Comparison of ENCODE assay signal across 8 cellular contexts in genomic region chr17:7843536-7844291, GRCh38. TPM values are rescaled to one million over a fixed set of nuclear protein-coding genes. Genes with fewer than 3 reads are reported as not detected.
DNase-seq lines count a peak whose midpoint lies in the region; ATAC-seq, FAIRE-seq and TF ChIP-seq lines count a peak whose summit lies in the region.

No MANE protein-coding gene starts in this region.

- H3K27me3 ChIP-seq in bronchial epithelial cell (ENCODE audit: control insufficient read depth, insufficient read depth, low read length): no peaks in the 10 kb centered on the region
- H3K27me3 ChIP-seq in small intestine (ENCODE audit: control insufficient read depth in 2 of 2, insufficient read depth in 2 of 2, low read length in 2 of 2): no peaks in the 10 kb centered on the region

- H3K27ac Mint-ChIP-seq in immature natural killer cell: peak overlapping the region; percentile 97 to 100 (median 100)

- H3K36me3 ChIP-seq in bronchial epithelial cell (ENCODE audit: control insufficient read depth, insufficient read depth, low read length): peaks cover 31% of the 10 kb centered on the region
- peaks cover 10 to 11% of the 10 kb centered on the region in 2 donors for H3K36me3 ChIP-seq in small intestine (ENCODE audit: control insufficient read depth in 2 of 2, insufficient read depth in 2 of 2, low read length in 2 of 2)

- no peak for TF ChIP-seq CTCF in bronchial epithelial cell (IDR thresholded peaks at IDR 0.05; ENCODE audit: insufficient read depth, low read length, severe bottlenecking)

- peaks cover 36 to 50% (median 39%) of the 10 kb centered on the region in 3 donors for H3K27me3 Mint-ChIP-seq in immature natural killer cell (ENCODE audit: low read depth in 3 of 3)

- WGBS in small intestine, 3 donors: 0 to 1% (median 0%) methylated on average over 44 to 61 of the region's 61 CpGs

- peak overlapping the region; percentile 98 to 100 (median 99) for H3K4me3 Mint-ChIP-seq in immature natural killer cell

- H3K27ac ChIP-seq in small intestine (ENCODE audit: low read depth in 1 of 2, low read length in 1 of 2): peak overlapping the region; percentile 94 to 99

- H3K9me3 Mint-ChIP-seq in immature natural killer cell: no peaks in the 10 kb centered on the region

- H3K4me3 ChIP-seq in bronchial epithelial cell (ENCODE audit: low read depth, low read length): peak overlapping the region; percentile 67
- peak overlapping the region; percentile 62 to 71 for H3K4me3 ChIP-seq in small intestine (ENCODE audit: low read depth in 1 of 2, low read length in 2 of 2)

- FAIRE-seq in bronchial epithelial cell (lab: Jason Lieb, UNC) (no peak), small intestine (lab: Jason Lieb, UNC) (no peak)

- ATAC-seq in HG02840 (IDR thresholded peaks at IDR 0.05; ENCODE audit: low FRiP score, unreplicated experiment) (peak; percentile 34), GM19467 (IDR thresholded peaks at IDR 0.05; ENCODE audit: unreplicated experiment) (no peak)

- H3K9me3 ChIP-seq in small intestine (ENCODE audit: control insufficient read depth, low read depth): no peaks in the 10 kb centered on the region

- H3K4me1 ChIP-seq in small intestine (ENCODE audit: control insufficient read depth in 2 of 2, insufficient read depth in 1 of 2, low read depth in 1 of 2, low read length in 1 of 2): peaks cover 4 to 14% of the 10 kb centered on the region in 2 donors

- peaks cover 51 to 52% of the 10 kb centered on the region in 2 donors for H3K4me1 Mint-ChIP-seq in immature natural killer cell

- DNase-seq in GM03348 (ENCODE audit: low spot score) (peak; percentile 84), NCI-H2196 (lab: John Stamatoyannopoulos, UW; ENCODE audit: unreplicated experiment) (peak; percentile 74), bronchial epithelial cell (ENCODE audit: low read depth) (peak; percentile 76), immature natural killer cell (peak; percentile 93 to 95 (median 93)), small intestine (peak; percentile 93)
- DNase-seq in activated CD4-positive, CD25-positive, alpha-beta regulatory T cell (lab: John Stamatoyannopoulos, UW): peak; percentile 76 to 89 (median 87)

- H3K36me3 Mint-ChIP-seq in immature natural killer cell: no peaks in the 10 kb centered on the region

RNA-seq across cellular contexts. Expression of gene KDM6B, which starts 9.7 kb away (rescaled TPM):
- 2.9 and 6.0 TPM in 2 replicates for total RNA-seq in bronchial epithelial cell
- polyA plus RNA-seq in immature natural killer cell (under 1 TPM in 2 of 3 donors, not detected in 1; 0.03 to 0.40 TPM), small intestine (10 to 100 TPM in 2 of 3 donors, 1 to 10 TPM in 1; 8.4 to 26.1 (median 11.2) TPM)

RNA-seq across cellular contexts. Expression of gene TMEM88, which starts 11.2 kb away (rescaled TPM):
- 0.64 TPM in 1 of 2 replicates, not detected in the other for total RNA-seq in bronchial epithelial cell
- polyA plus RNA-seq in immature natural killer cell (not detected), small intestine (10 to 100 TPM in 1 of 3 donors, 1 to 10 TPM in 2; 3.8 to 17.5 (median 8.9) TPM)

RNA-seq across cellular contexts. Expression of gene NAA38, which starts 13.6 kb away (rescaled TPM):
- total RNA-seq in bronchial epithelial cell: 36.6 and 47.5 TPM in 2 replicates
- polyA plus RNA-seq in immature natural killer cell (100 to 1,000 TPM; 131 to 346 (median 177) TPM), small intestine (100 to 1,000 TPM in 1 of 3 donors, 10 to 100 TPM in 2; 70.0 to 142 (median 76.7) TPM)

RNA-seq across cellular contexts. Expression of gene CYB5D1, which starts 14.1 kb away (rescaled TPM):
- total RNA-seq in bronchial epithelial cell: 6.5 and 9.0 TPM in 2 replicates
- polyA plus RNA-seq in immature natural killer cell (1 to 10 TPM in 2 of 3 donors, not detected in 1; 2.9 to 3.7 TPM), small intestine (1 to 10 TPM; 4.9 to 7.9 (median 4.9) TPM)

RNA-seq across cellular contexts. Expression of gene CHD3, which starts 44.9 kb away (rescaled TPM):
- total RNA-seq in bronchial epithelial cell: 41.3 and 98.2 TPM in 2 replicates
- polyA plus RNA-seq in immature natural killer cell (10 to 100 TPM in 1 of 3 donors, 1 to 10 TPM in 1, under 1 TPM in 1; 0.72 to 19.6 (median 3.5) TPM), small intestine (10 to 100 TPM; 23.7 to 60.4 (median 25.7) TPM)

Comparison
In these comparisons a context has a peak if more than half of its experiments do, and no peak if none do; other contexts are left out.
1. RNA of gene KDM6B, which starts 9.7 kb away (polyA plus RNA-seq): 8.4 to 26.1 TPM in small intestine; 0.03 to 0.40 TPM in immature natural killer cell; every median in the first group is over 4 times any median in the second.
2. RNA of gene TMEM88, which starts 11.2 kb away (polyA plus RNA-seq): 3.8 to 17.5 TPM in small intestine; not detected in immature natural killer cell; every median in the first group is over 4 times any median in the second.
3. Peak in every context shown above with its lines, with median percentiles within 50 percentile points of each other: DNase-seq.